Comparison of ENCODE assay signal across 8 cellular contexts in the genomic region with DNA sequence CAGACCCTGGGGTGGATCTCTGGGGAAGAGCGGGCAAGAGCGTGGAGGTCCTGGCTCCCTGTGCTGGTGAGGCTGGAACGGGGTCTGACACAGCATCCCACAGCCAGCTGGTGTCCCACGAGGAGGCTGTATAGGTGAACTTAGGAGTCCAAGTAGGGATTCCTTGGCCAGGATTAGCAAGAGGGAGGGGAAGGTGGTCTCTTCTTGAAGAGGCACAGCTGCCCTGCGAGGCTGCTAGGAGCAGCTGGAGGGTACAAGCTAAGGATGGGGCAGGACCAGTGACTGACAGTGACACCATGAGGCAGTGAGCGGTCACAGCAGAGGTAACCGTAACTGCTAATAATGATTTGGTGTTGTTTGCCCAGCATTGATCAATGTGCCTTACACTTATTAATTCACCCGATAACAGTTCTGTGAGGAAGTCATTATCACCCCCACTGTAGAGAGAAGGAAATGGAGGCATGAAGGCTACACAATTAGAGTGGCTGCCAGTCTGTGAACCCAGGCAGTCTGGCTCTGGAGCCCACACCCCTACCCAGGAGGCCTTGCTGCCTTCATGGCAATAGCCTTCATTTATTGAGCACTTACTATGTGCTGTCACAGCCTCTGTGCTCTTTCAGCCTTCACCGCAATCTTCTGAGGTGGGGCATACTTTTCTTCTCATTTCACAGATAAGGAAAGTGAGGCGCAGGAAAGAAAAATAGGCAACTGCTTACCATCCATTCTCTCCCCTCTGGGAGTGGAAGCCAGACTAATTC. TPM values are rescaled to one million over a fixed set of nuclear protein-coding genes. Genes with fewer than 3 reads are reported as not detected.
A peak's percentile ranks its signal among the peaks of the same experiment; 100 is the strongest.
DNase-seq lines count a peak whose midpoint lies in the region; ATAC-seq, FAIRE-seq and TF ChIP-seq lines count a peak whose summit lies in the region.

No MANE protein-coding gene starts in this region.

- no peaks in the 10 kb centered on the region for H3K27me3 ChIP-seq in SJCRH30
- H3K27me3 ChIP-seq in brain microvascular endothelial cell (replicated peaks) = no peaks in the 10 kb centered on the region
- H3K27me3 ChIP-seq in stomach = peaks cover 0 to 13% (median 0%) of the 10 kb centered on the region in 3 donors

- WGBS in stomach, 5 donors = 54 to 68% (median 66%) methylated on average over 10 of the region's 10 CpGs

- in situ Hi-C loops in brain microvascular endothelial cell (cut with HindIII; ENCODE audit: low pct_ligation_motif_present, low sequenced_read_pairs) = no loop called here

- H3K4me3 ChIP-seq in SJCRH30 = no peak overlapping the region
- no peak overlapping the region for H3K4me3 ChIP-seq in brain microvascular endothelial cell (ENCODE audit: low read depth, low read length)
- no peak overlapping the region for H3K4me3 ChIP-seq in stomach

- peaks cover 48% of the 10 kb centered on the region for H3K4me1 ChIP-seq in SJCRH30
- H3K4me1 ChIP-seq in stomach = peaks cover 6 to 44% (median 14%) of the 10 kb centered on the region in 4 donors

- no peaks in the 10 kb centered on the region for H3K36me3 ChIP-seq in SJCRH30
- H3K36me3 ChIP-seq in brain microvascular endothelial cell (replicated peaks) = no peaks in the 10 kb centered on the region
- no peaks in the 10 kb centered on the region for H3K36me3 ChIP-seq in stomach

- H3K9me3 ChIP-seq in SJCRH30 (replicated peaks) (no peaks in the 10 kb centered on the region), stomach (no peaks in the 10 kb centered on the region)

- no peak for TF ChIP-seq POLR2A in stomach (IDR thresholded peaks at IDR 0.05)

- intact Hi-C loops in stomach (cut with DNase I; ENCODE audit: low total_unique reads) = no loop called here

- TF ChIP-seq CTCF in D721Med (IDR thresholded peaks at IDR 0.05; ENCODE audit: insufficient read depth, missing control alignments) (peak; percentile 61), brain microvascular endothelial cell (IDR thresholded peaks at IDR 0.05; ENCODE audit: low read depth, low read length, missing control alignments) (peak; percentile 61), stomach (IDR thresholded peaks at IDR 0.05) (peak in 5 of 7 experiments; percentile 28 to 49 (median 30))

- FAIRE-seq in D721Med (lab: Jason Lieb, UNC) = no peak

- peak; percentile 74 for ATAC-seq in GM19452 (IDR thresholded peaks at IDR 0.05; ENCODE audit: unreplicated experiment)
- ATAC-seq in HG02981 (IDR thresholded peaks at IDR 0.05; ENCODE audit: unreplicated experiment) = no peak

- DNase-seq in D721Med (ENCODE audit: insufficient read length, low spot score) (peak; percentile 68), HT-29 (ENCODE audit: low spot score) (peak; percentile 54), SJCRH30 (peak; percentile 57 to 72), brain microvascular endothelial cell (peak; percentile 67), kidney glomerular epithelial cell (lab: John Stamatoyannopoulos, UW) (peak; percentile 48), stomach (peak; percentile 58)

- no peak overlapping the region for H3K27ac ChIP-seq in SJCRH30
- H3K27ac ChIP-seq in brain microvascular endothelial cell = peak overlapping the region; percentile 93
- peak overlapping the region in 1 of 5 donors; percentile 6 for H3K27ac ChIP-seq in stomach

- TF ChIP-seq EP300 in stomach (IDR thresholded peaks at IDR 0.05) = no peak

RNA-seq across cellular contexts. Expression of a gene that starts 59.4 kb away (rescaled TPM):
- 30.4 and 30.6 TPM in 2 replicates for total RNA-seq in HT-29 (2014; rRNA removed; shearing (Covaris generic))
- total RNA-seq in SJCRH30 (2014; rRNA removed; shearing (Covaris generic)) = 8.0 and 9.4 TPM in 2 replicates
- 100 to 1,000 TPM in 1 of 5 donors, 10 to 100 TPM in 2, 1 to 10 TPM in 1, not detected in 1; 9.4 to 352 (median 16.3) TPM for total RNA-seq in stomach
- 1 to 10 TPM; 4.4 to 9.1 (median 6.1) TPM for polyA plus RNA-seq in stomach
